In the genomic region with DNA sequence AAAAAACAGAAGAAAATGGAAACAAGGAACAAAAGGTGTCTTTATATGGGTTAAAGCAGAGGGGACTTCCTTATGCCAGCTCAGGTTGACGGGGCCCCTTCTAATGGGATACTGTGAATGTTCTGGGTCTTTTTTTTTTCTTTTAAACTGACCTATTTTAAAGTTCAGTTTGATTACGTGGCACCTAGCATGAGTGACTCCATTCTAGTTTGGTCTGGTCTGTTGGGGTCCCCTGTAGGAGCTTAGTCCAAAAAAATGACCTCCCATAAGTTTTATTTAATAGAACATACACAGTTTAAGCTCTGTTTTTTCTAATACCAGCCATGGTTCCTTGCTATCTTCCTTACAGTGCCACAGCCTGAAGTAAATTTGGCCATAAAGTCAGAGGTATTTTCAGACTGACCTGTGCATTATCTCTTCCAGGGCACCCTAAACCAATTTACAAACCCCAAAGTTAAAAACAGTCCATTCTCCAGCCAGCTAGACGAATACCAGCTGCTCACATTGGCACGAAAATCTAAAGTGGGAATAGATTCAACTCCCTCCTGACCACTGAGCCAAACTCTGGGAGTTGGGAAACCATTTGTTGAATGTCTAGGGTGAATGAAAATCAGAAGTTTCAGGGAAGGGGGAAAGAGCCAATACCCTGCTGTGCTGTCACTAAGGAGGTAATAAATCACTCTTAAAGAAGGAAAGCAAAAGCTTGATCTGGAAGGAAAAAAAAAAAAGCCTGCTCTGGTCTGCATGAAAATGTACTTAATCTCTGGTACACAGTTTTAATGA, we compare ENCODE assay signal across 15 cellular contexts. TPM values are rescaled to one million over a fixed set of nuclear protein-coding genes. Genes with fewer than 3 reads are reported as not detected.
DNase-seq lines count a peak whose midpoint lies in the region; ATAC-seq, FAIRE-seq and TF ChIP-seq lines count a peak whose summit lies in the region.
"Had no signal": no experiment of that assay in that cellular context is flagged by ENCODE, and none has a peak within 500 bp of the region (broad histone marks: within the 10 kb centered on the region; RNA-seq: fewer than 3 reads in every experiment).

No MANE protein-coding gene starts in this region.

- H3K27me3 Mint-ChIP-seq in activated CD8-positive, alpha-beta T cell treated with anti-CD3 and anti-CD28 coated beads for 36 hours, result no peaks in the 10 kb centered on the region
- H3K27me3 Mint-ChIP-seq in activated naive CD4-positive, alpha-beta T cell treated with anti-CD3 and anti-CD28 coated beads for 36 hours (ENCODE audit: low read depth), result no peaks in the 10 kb centered on the region
- H3K27me3 Mint-ChIP-seq: activated T-cell treated with anti-CD3 and anti-CD28 coated beads, Interleukin-2, amount 50 U/mL, for 24 hours had no signal

- no peak overlapping the region for H3K4me2 ChIP-seq in HepG2 (ENCODE audit: low read depth, low read length)

- no peak overlapping the region for H2AFZ ChIP-seq in HepG2 (ENCODE audit: low read length)
- H2AFZ ChIP-seq in neuron (ENCODE audit: low read depth, low read length), result peak overlapping the region; percentile 47

- no peaks in the 10 kb centered on the region for H3K36me3 Mint-ChIP-seq in activated CD8-positive, alpha-beta T cell treated with anti-CD3 and anti-CD28 coated beads for 36 hours (ENCODE audit: low read depth)
- no peaks in the 10 kb centered on the region for H3K36me3 Mint-ChIP-seq in activated naive CD4-positive, alpha-beta T cell treated with anti-CD3 and anti-CD28 coated beads for 36 hours (ENCODE audit: low read depth)

- H3K4me3 ChIP-seq in liver (ENCODE audit: low read depth in 1 of 3, low read length in 3 of 3) (no peak overlapping the region), HepG2 (replicated peaks in 1 of 3; ENCODE audit: insufficient read depth in 1 of 3, low read depth in 2 of 3, low read length in 3 of 3) (no peak overlapping the region), neuron (ENCODE audit: low read length) (no peak overlapping the region)
- H3K4me3 ChIP-seq: thyroid gland had no signal

- TF ChIP-seq RAD21 in liver (IDR thresholded peaks at IDR 0.05) (no peak), HepG2 (CRISPR knock-in tag; IDR thresholded peaks at IDR 0.05) (no peak)

- H3K27ac ChIP-seq in liver (ENCODE audit: low read depth in 1 of 2, low read length in 2 of 2) (no peak overlapping the region), HepG2 (ENCODE audit: extremely low read length, insufficient read depth, low read length) (no peak overlapping the region)

- TF ChIP-seq CTCF in liver (IDR thresholded peaks at IDR 0.05; ENCODE audit: low read depth, low read length, missing input control) (no peak), HepG2 (CRISPR knock-in tag; IDR thresholded peaks at IDR 0.05) (no peak)
- no peak for TF ChIP-seq CTCF in activated CD8-positive, alpha-beta T cell treated with anti-CD3 and anti-CD28 coated beads for 36 hours (IDR thresholded peaks at IDR 0.05)

- no peaks in the 10 kb centered on the region for H3K79me2 ChIP-seq in HepG2 (ENCODE audit: insufficient read depth, low read length)

- no peaks in the 10 kb centered on the region; the same call in 1 of the 2 replicates for H4K20me1 ChIP-seq in HepG2 (ENCODE audit: insufficient read depth, low read length)

- H3K9ac ChIP-seq in liver (ENCODE audit: low read depth in 1 of 2, low read length in 2 of 2), result no peak overlapping the region
- no peak overlapping the region for H3K9ac ChIP-seq in HepG2 (ENCODE audit: insufficient read depth, low read depth, low read length)

- TF ChIP-seq EP300 in HepG2 (IDR thresholded peaks at IDR 0.05; ENCODE audit: low read depth in 2 of 2, low read length in 2 of 2) (no peak), HepG2 (CRISPR knock-in tag; IDR thresholded peaks at IDR 0.05; ENCODE audit: borderline replicate concordance) (no peak)

- no peaks in the 10 kb centered on the region for H3K4me1 Mint-ChIP-seq in activated CD8-positive, alpha-beta T cell treated with anti-CD3 and anti-CD28 coated beads for 36 hours (ENCODE audit: low read depth)
- no peaks in the 10 kb centered on the region for H3K4me1 Mint-ChIP-seq in activated naive CD4-positive, alpha-beta T cell treated with anti-CD3 and anti-CD28 coated beads for 36 hours (ENCODE audit: low read depth)
- H3K4me1 Mint-ChIP-seq: immature natural killer cell had no signal

- no peak for TF ChIP-seq POLR2A in HepG2 (IDR thresholded peaks at IDR 0.05; ENCODE audit: insufficient read depth in 1 of 2, low read depth in 2 of 2, low read length in 2 of 2)

- H3K9me3 ChIP-seq in liver (ENCODE audit: control insufficient read depth in 4 of 4, low read length in 3 of 4), result no peaks in the 10 kb centered on the region
- H3K9me3 ChIP-seq in HepG2 (ENCODE audit: low read length), result no peaks in the 10 kb centered on the region
- no peaks in the 10 kb centered on the region for H3K9me3 ChIP-seq in neuron (ENCODE audit: low read length)
- H3K9me3 ChIP-seq: thyroid gland had no signal

- ATAC-seq in HepG2, result no peak
- no peak for ATAC-seq in activated CD8-positive, alpha-beta T cell treated with anti-CD3 and anti-CD28 coated beads for 36 hours
- no peak for ATAC-seq in GM18870 (IDR thresholded peaks at IDR 0.05; ENCODE audit: unreplicated experiment)
- ATAC-seq in GM21825 (IDR thresholded peaks at IDR 0.05; ENCODE audit: unreplicated experiment), result no peak

- 64% methylated on average over 4 of the region's 4 CpGs for WGBS in liver
- 51% methylated on average over 4 of the region's 4 CpGs for WGBS in HepG2 (ENCODE audit: low lambda C conversion rate)

- no peaks in the 10 kb centered on the region for H3K9me3 Mint-ChIP-seq in activated CD8-positive, alpha-beta T cell treated with anti-CD3 and anti-CD28 coated beads for 36 hours
- H3K9me3 Mint-ChIP-seq in activated naive CD4-positive, alpha-beta T cell treated with anti-CD3 and anti-CD28 coated beads for 36 hours, result no peaks in the 10 kb centered on the region
- H3K9me3 Mint-ChIP-seq: activated T-cell treated with anti-CD3 and anti-CD28 coated beads, Interleukin-2, amount 50 U/mL, for 24 hours; immature natural killer cell; T-helper 1 cell treated with Interleukin-12 subunit alpha and Interleukin-12 subunit beta and Interleukin-4 antibody, amounts not matched to agents 30 μg/mL and 1 μg/mL, for 36 hours had no signal

- no peak for DNase-seq in HepG2 (ENCODE audit: low spot score)
- peak; percentile 62 for DNase-seq in fibroblast of gingiva (ENCODE audit: low read depth)
- no peak for DNase-seq in activated CD8-positive, alpha-beta T cell treated with anti-CD3 and anti-CD28 coated beads for 36 hours
- no peak for DNase-seq in activated naive CD4-positive, alpha-beta T cell treated with anti-CD3 and anti-CD28 coated beads for 36 hours
- DNase-seq: activated T-cell treated with anti-CD3 and anti-CD28 coated beads, Interleukin-2, amount 50 U/mL, for 24 hours; AML-193; dermis blood vessel endothelial cell; immature natural killer cell; NCI-H187 treated with DMSO at 0.1 percent for 48 hours; thyroid gland had no signal

- no peak overlapping the region for H3K27ac Mint-ChIP-seq in activated CD8-positive, alpha-beta T cell treated with anti-CD3 and anti-CD28 coated beads for 36 hours
- H3K27ac Mint-ChIP-seq in activated naive CD4-positive, alpha-beta T cell treated with anti-CD3 and anti-CD28 coated beads for 36 hours, result no peak overlapping the region
- H3K27ac Mint-ChIP-seq: activated T-cell treated with anti-CD3 and anti-CD28 coated beads, Interleukin-2, amount 50 U/mL, for 24 hours; immature natural killer cell; T-helper 1 cell treated with Interleukin-12 subunit alpha and Interleukin-12 subunit beta and Interleukin-4 antibody, amounts not matched to agents 30 μg/mL and 1 μg/mL, for 36 hours had no signal

- FAIRE-seq in HepG2 (lab: Jason Lieb, UNC), result no peak

- H3K36me3 ChIP-seq in liver (ENCODE audit: control insufficient read depth in 4 of 4, insufficient read depth in 3 of 4, low read depth in 1 of 4, low read length in 3 of 4), result peaks cover 0 to 9% (median 4%) of the 10 kb centered on the region in 4 donors
- no peaks in the 10 kb centered on the region for H3K36me3 ChIP-seq in HepG2 (replicated peaks in 1 of 2; ENCODE audit: control insufficient read depth in 1 of 2, insufficient read depth in 2 of 2, low read length in 2 of 2)
- no peaks in the 10 kb centered on the region for H3K36me3 ChIP-seq in neuron (ENCODE audit: insufficient read depth, low read length)

- in situ Hi-C loops in HepG2 (cut with HindIII; ENCODE audit: extremely low pct_ligation_motif_present, low pct_unique_long_range_greater_than_20kb), result no loop called here

- intact Hi-C loops in HepG2 (cut with micrococcal nuclease; ENCODE audit: unreplicated experiment), result no loop called here
- intact Hi-C loops in activated CD8-positive, alpha-beta T cell treated with anti-CD3 and anti-CD28 coated beads for 36 hours (cut with micrococcal nuclease), result loop anchor here (5.0 kb wide), 1 partner anchor 42 kb away; no protein-coding TSS in a partner anchor
- intact Hi-C loops in activated naive CD4-positive, alpha-beta T cell treated with anti-CD3 and anti-CD28 coated beads for 36 hours (cut with micrococcal nuclease), result no loop called here

- H3K4me1 ChIP-seq in liver (ENCODE audit: control insufficient read depth in 4 of 4, insufficient read depth in 4 of 4, low read length in 3 of 4) (no peaks in the 10 kb centered on the region), HepG2 (ENCODE audit: insufficient read depth, low read length) (peaks cover 14% of the 10 kb centered on the region), neuron (ENCODE audit: insufficient read depth, low read length) (peaks cover 21% of the 10 kb centered on the region)

- no peak overlapping the region for H3K4me3 Mint-ChIP-seq in activated CD8-positive, alpha-beta T cell treated with anti-CD3 and anti-CD28 coated beads for 36 hours
- H3K4me3 Mint-ChIP-seq in activated naive CD4-positive, alpha-beta T cell treated with anti-CD3 and anti-CD28 coated beads for 36 hours, result no peak overlapping the region
- H3K4me3 Mint-ChIP-seq: activated T-cell treated with anti-CD3 and anti-CD28 coated beads, Interleukin-2, amount 50 U/mL, for 24 hours; immature natural killer cell; T-helper 1 cell treated with Interleukin-12 subunit alpha and Interleukin-12 subunit beta and Interleukin-4 antibody, amounts not matched to agents 30 μg/mL and 1 μg/mL, for 36 hours had no signal

- POLR2A ChIA-PET in HepG2 (lab: Yijun Ruan, JAX), result no interaction called here
- POLR2A ChIA-PET in activated CD8-positive, alpha-beta T cell treated with anti-CD3 and anti-CD28 coated beads for 36 hours (lab: Charles Lee), result interaction anchor here (0.5 kb wide), 1 partner anchor 332 kb away, joined by 3 read pairs; no protein-coding TSS in a partner anchor

- BruUV-seq in HepG2 (replicated peaks; lab: Mats Ljungman, UMichigan), result no TSS peak

- CTCF ChIA-PET in HepG2 (lab: Yijun Ruan, JAX; ENCODE audit: low intra/inter-chr PET ratio, low total read pairs), result no interaction called here
- CTCF ChIA-PET in activated CD8-positive, alpha-beta T cell treated with anti-CD3 and anti-CD28 coated beads for 36 hours (lab: Charles Lee), result interaction anchor here (1.0 to 1.4 kb wide), 2 partner anchors 14 to 25 kb away, joined by 3 to 5 read pairs; no protein-coding TSS in a partner anchor
- CTCF ChIA-PET in activated naive CD4-positive, alpha-beta T cell treated with anti-CD3 and anti-CD28 coated beads for 36 hours (lab: Charles Lee), result interaction anchor here (1.4 kb wide), 1 partner anchor 14 kb away, joined by 6 read pairs; no protein-coding TSS in a partner anchor

- H3K27me3 ChIP-seq in liver (ENCODE audit: control insufficient read depth in 4 of 4, insufficient read depth in 4 of 4, low read length in 3 of 4) (no peaks in the 10 kb centered on the region), HepG2 (ENCODE audit: control insufficient read depth in 1 of 2, insufficient read depth in 2 of 2, low read length in 2 of 2) (no peaks in the 10 kb centered on the region), neuron (ENCODE audit: insufficient read depth, low read length) (no peaks in the 10 kb centered on the region)
- H3K27me3 ChIP-seq: thyroid gland had no signal

RNA-seq across cellular contexts. Expression of gene AKNAD1, which starts 42.4 kb away (rescaled TPM):
- total RNA-seq in liver, result not detected
- not detected for polyA plus RNA-seq in liver
- total RNA-seq in HepG2 (2016; rRNA removed; fragmentation: Illumina TruSeq; extraction: Trizol), result not detected in 2 replicates
- total RNA-seq in HepG2 (2016; cell fraction: cytosol; rRNA removed; fragmentation: Illumina TruSeq; extraction: Trizol; ENCODE audit: low read depth), result not detected in 2 replicates
- total RNA-seq in HepG2 (2016; cell fraction: insoluble cytoplasmic fraction; rRNA removed; fragmentation: Illumina TruSeq; extraction: Trizol), result not detected in 2 replicates
- total RNA-seq in HepG2 (2016; cell fraction: membrane; rRNA removed; fragmentation: Illumina TruSeq; extraction: Trizol), result not detected in 2 replicates
- total RNA-seq in HepG2 (2016; cell fraction: nucleus; rRNA removed; fragmentation: Illumina TruSeq; extraction: Trizol), result not detected in 2 replicates
- polyA plus RNA-seq in HepG2 (2011; rRNA removed), result not detected in 2 replicates
- polyA plus RNA-seq in HepG2 (2011; cell fraction: cytosol; rRNA removed), result not detected in 2 replicates
- not detected in 2 replicates for polyA plus RNA-seq in HepG2 (2011; cell fraction: nucleus; rRNA removed)
- not detected in 2 replicates for polyA plus RNA-seq in HepG2 (2012)
- polyA plus RNA-seq in HepG2 (2016; cell fraction: cytosol; fragmentation: Illumina TruSeq; extraction: Trizol; ENCODE audit: low read depth), result not detected in 2 replicates
- not detected in 2 replicates for polyA plus RNA-seq in HepG2 (2016; cell fraction: insoluble cytoplasmic fraction; fragmentation: Illumina TruSeq; extraction: Trizol; ENCODE audit: low read depth)
- polyA plus RNA-seq in HepG2 (2016; cell fraction: membrane; fragmentation: Illumina TruSeq; extraction: Trizol; ENCODE audit: low read depth), result not detected in 2 replicates
- not detected in 2 replicates for polyA plus RNA-seq in HepG2 (2016; cell fraction: nucleus; fragmentation: Illumina TruSeq; extraction: Trizol; ENCODE audit: insufficient read depth, low read depth)
- 0.09 TPM in 1 of 2 replicates, not detected in the other for polyA minus RNA-seq in HepG2 (2011; rRNA and poly(A)+ RNA removed; ENCODE audit: low replicate concordance)
- polyA minus RNA-seq in HepG2 (2011; cell fraction: cytosol; rRNA and poly(A)+ RNA removed), result not detected in 2 replicates
- polyA minus RNA-seq in HepG2 (2011; cell fraction: nucleus; rRNA and poly(A)+ RNA removed), result 1.0 TPM in 1 of 2 replicates, not detected in the other
- not detected for total RNA-seq in activated CD8-positive, alpha-beta T cell treated with anti-CD3 and anti-CD28 coated beads for 36 hours
- total RNA-seq in activated naive CD4-positive, alpha-beta T cell treated with anti-CD3 and anti-CD28 coated beads for 36 hours, result not detected
- polyA plus RNA-seq: immature natural killer cell had no signal
